Comparison of ENCODE assay signal across 12 cellular contexts in genomic region chr9:123318192-123318591, GRCh38. TPM values are rescaled to one million over a fixed set of nuclear protein-coding genes. Genes with fewer than 3 reads are reported as not detected.
DNase-seq lines count a peak whose midpoint lies in the region; ATAC-seq and TF ChIP-seq lines count a peak whose summit lies in the region.
"Had no signal": no experiment of that assay in that cellular context is flagged by ENCODE, and none has a peak within 500 bp of the region (broad histone marks: within the 10 kb centered on the region; RNA-seq: fewer than 3 reads in every experiment).

No MANE protein-coding gene starts in this region.

- TF ChIP-seq POLR2A in lower leg skin (IDR thresholded peaks at IDR 0.05): no peak

- peaks cover 46% of the 10 kb centered on the region for H3K4me1 Mint-ChIP-seq in memory B cell

- H3K4me3 ChIP-seq in lower leg skin (ENCODE audit: low read depth, poor library complexity, severe bottlenecking): no peak overlapping the region

- H3K27me3 Mint-ChIP-seq in memory B cell: no peaks in the 10 kb centered on the region

- H3K4me3 Mint-ChIP-seq in memory B cell: no peak overlapping the region

- no peaks in the 10 kb centered on the region for H3K9me3 Mint-ChIP-seq in memory B cell

- 75 to 79% methylated on average over 9 of the region's 9 CpGs for WGBS in lower leg skin, 2 donors

- DNase-seq in memory B cell (ENCODE audit: low spot score in 2 of 2) (no peak), lower leg skin (ENCODE audit: low spot score in 2 of 2) (no peak), NCI-H1930 (lab: John Stamatoyannopoulos, UW) (no peak), GM03348 (ENCODE audit: low spot score) (no peak), omental fat pad (ENCODE audit: low spot score) (no peak)
- DNase-seq: amniotic stem cell, small intestine, T-helper 9 cell had no signal

- ATAC-seq in GM18499 (IDR thresholded peaks at IDR 0.05; ENCODE audit: insufficient read depth, unreplicated experiment) (peak; percentile 37), GM21390 (IDR thresholded peaks at IDR 0.05; ENCODE audit: unreplicated experiment) (peak; percentile 66), HG03439 (IDR thresholded peaks at IDR 0.05; ENCODE audit: unreplicated experiment) (peak; percentile 53), memory B cell (ENCODE audit: low read depth) (no peak), omental fat pad (ENCODE audit: low FRiP score) (no peak)
- ATAC-seq: esophagus mucosa had no signal

- peak overlapping the region; percentile 4 for H3K27ac Mint-ChIP-seq in memory B cell

- TF ChIP-seq CTCF in lower leg skin (IDR thresholded peaks at IDR 0.05) (no peak), omental fat pad (IDR thresholded peaks at IDR 0.05) (no peak)

- no peaks in the 10 kb centered on the region for H3K36me3 Mint-ChIP-seq in memory B cell

- intact Hi-C loops in lower leg skin (cut with DNase I; ENCODE audit: low total_unique reads): no loop called here

RNA-seq across cellular contexts. Expression of gene CRB2, which starts 37.8 kb away (rescaled TPM):
- total RNA-seq in lower leg skin (not detected), omental fat pad (10 to 100 TPM in 1 of 4 donors, 1 to 10 TPM in 2, under 1 TPM in 1; 0.32 to 16.2 (median 3.5) TPM)
- total RNA-seq: esophagus mucosa had no signal

RNA-seq across cellular contexts. Expression of gene STRBP, which starts 49.8 kb away (rescaled TPM):
- total RNA-seq in lower leg skin (10 to 100 TPM in 1 of 4 donors, 1 to 10 TPM in 3; 6.5 to 11.8 (median 8.8) TPM), omental fat pad (1 to 10 TPM; 6.0 to 9.3 (median 8.1) TPM)

Comparison
In these comparisons a context has a peak if more than half of its experiments do, and no peak if none do; other contexts are left out.
1. ATAC-seq: peak in GM18499 (single experiment), GM21390 (single experiment) and HG03439 (single experiment); none in memory B cell (single experiment) and omental fat pad (single experiment).